8 cellular contexts compared by ENCODE assay signal in the genomic region with DNA sequence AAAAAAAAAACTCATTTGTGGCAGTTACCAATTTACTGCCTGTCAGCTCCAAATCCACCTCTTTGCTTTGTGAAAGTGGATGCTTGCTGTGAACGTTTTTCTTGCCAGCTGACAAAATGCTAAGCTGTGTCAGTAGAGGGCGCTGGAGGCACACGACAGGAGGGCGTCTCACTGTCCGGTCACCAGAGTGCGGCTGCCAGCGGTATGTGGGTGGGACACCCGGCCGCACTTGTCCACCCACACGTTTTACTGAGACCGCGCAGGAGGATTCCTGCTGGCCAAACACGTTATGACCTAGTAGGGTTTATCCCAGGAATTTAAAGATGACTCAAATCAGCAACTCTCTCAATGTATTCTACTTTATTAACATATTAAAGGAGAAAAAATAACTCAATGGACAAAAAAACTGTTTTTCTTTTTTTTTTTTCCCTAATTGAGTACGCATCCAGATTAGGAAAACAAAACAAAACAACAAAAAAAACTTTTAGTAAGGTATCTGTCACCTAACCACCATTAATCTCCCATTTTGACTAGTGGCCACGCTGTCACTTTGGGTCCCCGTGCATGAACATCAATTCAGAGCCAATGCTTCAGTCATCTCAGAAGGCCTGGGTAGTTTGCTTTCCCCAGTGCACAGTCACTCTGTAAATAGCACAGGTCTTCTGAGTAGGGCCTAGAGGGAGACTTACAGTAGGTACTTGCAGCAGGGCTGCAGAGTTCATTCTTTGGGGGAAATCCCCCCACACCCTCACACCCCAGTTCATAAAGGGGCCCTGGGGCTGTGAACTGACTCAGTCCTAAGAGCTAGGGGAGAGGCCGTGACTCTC. TPM values are rescaled to one million over a fixed set of nuclear protein-coding genes. Genes with fewer than 3 reads are reported as not detected.
DNase-seq lines count a peak whose midpoint lies in the region; ATAC-seq, FAIRE-seq and TF ChIP-seq lines count a peak whose summit lies in the region.

No MANE protein-coding gene starts in this region.

- H3K4me3 ChIP-seq in mucosa of descending colon = no peak overlapping the region

- H3K9me3 ChIP-seq in mucosa of descending colon = no peaks in the 10 kb centered on the region

- ATAC-seq in GM21367 (IDR thresholded peaks at IDR 0.05; ENCODE audit: unreplicated experiment) (peak; percentile 77), mucosa of descending colon (peak; percentile 98)

- H3K36me3 ChIP-seq in mucosa of descending colon (ENCODE audit: low read depth) = no peaks in the 10 kb centered on the region

- TF ChIP-seq CTCF in mucosa of descending colon (IDR thresholded peaks at IDR 0.05) = peak; percentile 68

- DNase-seq in DMS 273 (lab: John Stamatoyannopoulos, UW; ENCODE audit: unreplicated experiment) (peak; percentile 94), HS-27A (ENCODE audit: low read depth) (peak; percentile 69), NOMO-1 treated with dmso at 0.1 percent for 144 hours (lab: John Stamatoyannopoulos, UW; ENCODE audit: unreplicated experiment) (peak; percentile 74), mucosa of descending colon (peak; percentile 78 to 89 (median 80))
- peak; percentile 38 for DNase-seq in activated CD8-positive, alpha-beta memory T cell treated with anti-CD3 and anti-CD28 coated beads, Interleukin-2, amount 50 U/mL, for 1 hour (ENCODE audit: extremely low read depth)
- peak; percentile 90 for DNase-seq in stimulated activated CD8-positive, alpha-beta memory T cell treated with anti-CD3 and anti-CD28 coated beads, Interleukin-4, amount 100 ng/mL, for 48 hours

- FAIRE-seq in endometrium (lab: Jason Lieb, UNC) = peak; percentile 35

- intact Hi-C loops in mucosa of descending colon (cut with DNase I, micrococcal nuclease) = no loop called here

- H3K4me1 ChIP-seq in mucosa of descending colon (ENCODE audit: low read depth) = peaks cover 7% of the 10 kb centered on the region

RNA-seq across cellular contexts. Expression of a gene that starts 43.8 kb away (rescaled TPM):
- total RNA-seq in mucosa of descending colon = 100 to 1,000 TPM; 606 to 700 (median 621) TPM

RNA-seq across cellular contexts. Expression of a gene that starts 53.8 kb away (rescaled TPM):
- 1 to 10 TPM; 3.8 to 8.1 (median 5.7) TPM for total RNA-seq in mucosa of descending colon

Comparison
In these comparisons a context has a peak if more than half of its experiments do, and no peak if none do; other contexts are left out.
1. DNase-seq: peak in every context shown above with its lines; median percentile 94 in DMS 273; 90 in stimulated activated CD8-positive, alpha-beta memory T cell treated with anti-CD3 and anti-CD28 coated beads, Interleukin-4, amount 100 ng/mL, for 48 hours; 80 in mucosa of descending colon; 74 in NOMO-1 treated with dmso at 0.1 percent for 144 hours; 69 in HS-27A; 38 in activated CD8-positive, alpha-beta memory T cell treated with anti-CD3 and anti-CD28 coated beads, Interleukin-2, amount 50 U/mL, for 1 hour.